18 cellular contexts compared by ENCODE assay signal in the genomic region with DNA sequence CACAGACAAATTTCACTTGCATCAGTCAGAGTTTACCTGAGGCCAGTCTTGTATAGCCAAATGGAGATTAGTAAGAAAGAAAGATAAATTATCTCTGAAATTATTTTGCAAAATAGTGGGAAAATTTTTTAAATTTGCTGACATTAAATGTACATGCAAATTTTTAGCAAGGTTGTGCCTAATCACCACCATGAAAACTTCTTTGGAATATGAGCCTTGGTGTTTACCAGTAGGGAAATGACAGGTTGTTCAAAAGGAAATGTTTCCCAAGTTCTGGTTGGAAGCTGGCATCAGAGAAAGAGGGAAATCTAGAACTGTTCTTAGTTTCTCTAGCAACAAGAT.
"Had no signal": no experiment of that assay in that cellular context is flagged by ENCODE, and none has a peak within 500 bp of the region (broad histone marks: within the 10 kb centered on the region; RNA-seq: fewer than 3 reads in every experiment).

No MANE protein-coding gene starts in this region.

- H3K4me3 ChIP-seq: esophagus squamous epithelium, lower lobe of right lung, pancreas, sigmoid colon, thoracic aorta, upper lobe of right lung had no signal

- H3K36me3 ChIP-seq: esophagus squamous epithelium, lower lobe of right lung, neutrophil, pancreas, sigmoid colon, thoracic aorta, upper lobe of right lung had no signal

- ATAC-seq: activated CD4-positive, alpha-beta T cell treated with anti-CD3 and anti-CD28 coated beads for 36 hours; lower lobe of right lung; upper lobe of right lung; WTC11 had no signal

- DNase-seq: activated CD4-positive, alpha-beta T cell treated with anti-CD3 and anti-CD28 coated beads for 36 hours; activated CD4-positive, alpha-beta T cell treated with anti-CD3 and anti-CD28 coated beads, Interleukin-2, amount 50 U/mL, for 48 hours; activated gamma-delta T cell treated with Interleukin-2 at 50 U/mL for 16 hours; activated naive CD8-positive, alpha-beta T cell treated with anti-CD3 and anti-CD28 coated beads for 36 hours; amygdala; dermis blood vessel endothelial cell; effector memory CD4-positive, alpha-beta T cell; esophagus squamous epithelium; immature natural killer cell; lower lobe of right lung; pancreas; sigmoid colon; stimulated activated CD4-positive, alpha-beta T cell treated with anti-CD3 and anti-CD28 coated beads, Interleukin-4, amount 100 ng/mL, for 4 hours; stimulated activated naive B cell treated with anti-CD40 and anti-IgM and Interleukin-4, amounts not matched to agents 10 μg/mL and 1 μg/mL and 100 μg/mL, for 72 hours; upper lobe of right lung had no signal

- H3K27me3 ChIP-seq: esophagus squamous epithelium, neutrophil, pancreas, sigmoid colon, upper lobe of right lung had no signal

- H3K9me3 ChIP-seq: esophagus squamous epithelium, lower lobe of right lung, neutrophil, pancreas, sigmoid colon, thoracic aorta, upper lobe of right lung had no signal

- H3K27ac ChIP-seq: lower lobe of right lung, neutrophil, pancreas, sigmoid colon, thoracic aorta, upper lobe of right lung had no signal

- H3K4me1 ChIP-seq: lower lobe of right lung, upper lobe of right lung had no signal
